22 cellular contexts compared by ENCODE assay signal in genomic region chr21:44946254-44947041, GRCh38. TPM values are rescaled to one million over a fixed set of nuclear protein-coding genes. Genes with fewer than 3 reads are reported as not detected.
DNase-seq lines count a peak whose midpoint lies in the region; ATAC-seq and TF ChIP-seq lines count a peak whose summit lies in the region.
"Had no signal": no experiment of that assay in that cellular context is flagged by ENCODE, and none has a peak within 500 bp of the region (broad histone marks: within the 10 kb centered on the region; RNA-seq: fewer than 3 reads in every experiment).

No MANE protein-coding gene starts in this region.

- H3K4me3 ChIP-seq in coronary artery (no peak overlapping the region), neuronal stem cell (ENCODE audit: low read length in 2 of 2) (no peak overlapping the region), suprapubic skin (no peak overlapping the region), mammary epithelial cell (replicated peaks in 1 of 3; ENCODE audit: insufficient read depth in 1 of 3, low read depth in 2 of 3, low read length in 3 of 3) (no peak overlapping the region)
- H3K4me3 ChIP-seq: breast epithelium, HAP-1, left lung had no signal

- H3K4ac ChIP-seq in neuronal stem cell (ENCODE audit: low read length), result no peak overlapping the region

- H2BK12ac ChIP-seq in neuronal stem cell (ENCODE audit: low read length), result no peak overlapping the region

- WGBS in neuronal stem cell (ENCODE audit: extremely low coverage in 2 of 2, insufficient read length in 2 of 2, insufficient replicate concordance in 1 of 2), 2 donors, result no CpG with 5 or more reads among the region's 25 CpGs
- 79% methylated on average over 23 of the region's 25 CpGs for WGBS in suprapubic skin
- 93% methylated on average over 22 of the region's 25 CpGs for WGBS in mammary epithelial cell (ENCODE audit: low coverage, missing lambda C conversion rate)

- no peaks in the 10 kb centered on the region for H3K9me3 ChIP-seq in neuronal stem cell (replicated peaks in 1 of 2; ENCODE audit: control insufficient read depth in 2 of 2, insufficient read depth in 1 of 2, low read depth in 1 of 2, low read length in 2 of 2)
- H3K9me3 ChIP-seq in suprapubic skin, result no peaks in the 10 kb centered on the region
- no peaks in the 10 kb centered on the region for H3K9me3 ChIP-seq in mammary epithelial cell (replicated peaks; ENCODE audit: insufficient read depth, low read length)
- H3K9me3 ChIP-seq: breast epithelium, HAP-1, left lung had no signal

- H3K4me1 ChIP-seq in neuronal stem cell (ENCODE audit: control insufficient read depth in 2 of 2, insufficient read depth in 1 of 2, low read depth in 1 of 2, low read length in 2 of 2), result peaks cover under 1 to 2% of the 10 kb centered on the region in 2 donors
- peaks cover 30% of the 10 kb centered on the region for H3K4me1 ChIP-seq in suprapubic skin
- H3K4me1 ChIP-seq in mammary epithelial cell (ENCODE audit: insufficient read depth, low read length), result peaks cover 13% of the 10 kb centered on the region
- H3K4me1 ChIP-seq: HAP-1 had no signal

- H3K4me2 ChIP-seq in neuronal stem cell (ENCODE audit: insufficient read depth, low read length, poor library complexity, severe bottlenecking) (no peak overlapping the region), mammary epithelial cell (ENCODE audit: insufficient read depth, low read depth, low read length) (no peak overlapping the region)

- dilution Hi-C loops in mammary epithelial cell (cut with HindIII; ENCODE audit: low sequenced_read_pairs), result no loop called here

- H2BK15ac ChIP-seq in neuronal stem cell (ENCODE audit: low read length), result no peak overlapping the region

- BruUV-seq in mammary epithelial cell (replicated peaks; lab: Mats Ljungman, UMichigan), result no TSS peak

- H2AK5ac ChIP-seq in neuronal stem cell (ENCODE audit: low read depth, low read length), result no peak overlapping the region

- H3K79me1 ChIP-seq in neuronal stem cell (ENCODE audit: low read depth, low read length), result peaks cover 33% of the 10 kb centered on the region

- no peak overlapping the region for H3K14ac ChIP-seq in neuronal stem cell (ENCODE audit: low read length)

- no peak for TF ChIP-seq CTCF in coronary artery (IDR thresholded peaks at IDR 0.05)
- TF ChIP-seq CTCF in suprapubic skin (IDR thresholded peaks at IDR 0.05), result no peak
- no peak for TF ChIP-seq CTCF in mammary epithelial cell (conservative IDR thresholded peaks at IDR 0.05 in 1 of 2, IDR thresholded peaks at IDR 0.05 in 1 of 2; ENCODE audit: extremely low read depth in 1 of 2, insufficient read depth in 1 of 2, low read depth in 1 of 2, low read length in 2 of 2)

- in situ Hi-C loops in mammary epithelial cell (cut with MboI; ENCODE audit: low sequenced_read_pairs in 2 of 2), result loop anchor here (5.0 kb wide), 2 partner anchors 181 to 191 kb away; no protein-coding TSS in a partner anchor

- peaks cover 99% of the 10 kb centered on the region for H3K79me2 ChIP-seq in mammary epithelial cell (ENCODE audit: insufficient read depth, low read length)

- H2BK5ac ChIP-seq in neuronal stem cell (ENCODE audit: low read length), result no peak overlapping the region

- intact Hi-C loops in Right ventricle myocardium inferior (cut with DNase I), result no loop called here
- intact Hi-C loops in Right ventricle myocardium superior (cut with DNase I), result no loop called here
- intact Hi-C loops in mammary epithelial cell (cut with micrococcal nuclease), result no loop called here

- no peak overlapping the region for H2BK120ac ChIP-seq in neuronal stem cell (ENCODE audit: low read depth, low read length)

- no peak overlapping the region for H3K23ac ChIP-seq in neuronal stem cell (ENCODE audit: low read depth, low read length, poor library complexity)

- H4K91ac ChIP-seq in neuronal stem cell (ENCODE audit: low read depth, low read length, poor library complexity), result no peak overlapping the region

- H2AFZ ChIP-seq in neuronal stem cell (ENCODE audit: low read length), result no peak overlapping the region
- H2AFZ ChIP-seq in mammary epithelial cell (ENCODE audit: low read depth, low read length), result no peak overlapping the region

- ATAC-seq in Right ventricle myocardium inferior (no peak), Right ventricle myocardium superior (ENCODE audit: poor library complexity) (no peak), HG03025 (IDR thresholded peaks at IDR 0.05; ENCODE audit: low FRiP score, unreplicated experiment) (no peak)
- ATAC-seq: activated CD4-positive, alpha-beta T cell treated with anti-CD3 and anti-CD28 coated beads for 36 hours; left lung; naive thymus-derived CD8-positive, alpha-beta T cell had no signal

- no peak overlapping the region for H3K18ac ChIP-seq in neuronal stem cell (ENCODE audit: low read length)

- CTCF ChIA-PET in mammary epithelial cell (lab: Charles Lee; ENCODE audit: low non-redundant PET), result no interaction called here

- no peak overlapping the region for H4K8ac ChIP-seq in neuronal stem cell (ENCODE audit: low read depth, low read length)

- H3K9ac ChIP-seq in neuronal stem cell (ENCODE audit: low read depth, low read length, poor library complexity) (peak overlapping the region; percentile 44), mammary epithelial cell (ENCODE audit: insufficient read depth, low read length) (no peak overlapping the region)

- peak; percentile 65 for DNase-seq in Right ventricle myocardium inferior (ENCODE audit: missing footprints)
- no peak for DNase-seq in Right ventricle myocardium superior
- DNase-seq in coronary artery (ENCODE audit: low spot score), result no peak
- DNase-seq in neuronal stem cell (ENCODE audit: low spot score), result no peak
- peak; percentile 57 to 72 for DNase-seq in suprapubic skin (ENCODE audit: low spot score in 2 of 2)
- no peak for DNase-seq in mammary epithelial cell
- no peak for DNase-seq in midbrain (lab: John Stamatoyannopoulos, UW)
- DNase-seq: activated CD4-positive, alpha-beta T cell treated with anti-CD3 and anti-CD28 coated beads for 36 hours; effector CD8-positive, alpha-beta T cell; Karpas-422; NCI-H2029 treated with DMSO at 0.1 percent for 48 hours; NCI-H2227 treated with DMSO at 0.1 percent for 48 hours; NCI-H526 treated with DMSO at 0.1 percent for 48 hours; stimulated activated CD4-positive, alpha-beta T cell treated with anti-CD3 and anti-CD28 coated beads, Interleukin-12 subunit alpha, Interleukin-12 subunit beta, amount 100 ng/mL, for 4 hours; stimulated activated CD4-positive, alpha-beta T cell treated with anti-CD3 and anti-CD28 coated beads, Interleukin-4, amount 100 ng/mL, for 24 hours had no signal

- TF ChIP-seq EP300 in suprapubic skin (IDR thresholded peaks at IDR 0.05), result no peak

- H4K20me1 ChIP-seq in mammary epithelial cell (ENCODE audit: insufficient read depth, low read length), result peaks cover 7% of the 10 kb centered on the region

- H3K36me3 ChIP-seq in neuronal stem cell (replicated peaks in 1 of 2; ENCODE audit: control insufficient read depth in 2 of 2, insufficient read depth in 2 of 2, low read length in 2 of 2) (peaks cover 41 to 68% of the 10 kb centered on the region in 2 donors), suprapubic skin (peaks cover 45% of the 10 kb centered on the region), mammary epithelial cell (ENCODE audit: insufficient read depth, low read length) (peaks cover 7% of the 10 kb centered on the region)

- H3K27me3 ChIP-seq in neuronal stem cell (ENCODE audit: control insufficient read depth in 3 of 3, insufficient read depth in 3 of 3, low read depth in 1 of 3, low read length in 3 of 3) (no peaks in the 10 kb centered on the region), suprapubic skin (no peaks in the 10 kb centered on the region), mammary epithelial cell (ENCODE audit: insufficient read depth, low read length) (no peaks in the 10 kb centered on the region)
- H3K27me3 ChIP-seq: breast epithelium, left lung had no signal

- peak overlapping the region; percentile 50 to 92 for H3K27ac ChIP-seq in coronary artery
- H3K27ac ChIP-seq in neuronal stem cell (replicated peaks; ENCODE audit: low read length), result no peak overlapping the region
- no peak overlapping the region for H3K27ac ChIP-seq in suprapubic skin
- no peak overlapping the region for H3K27ac ChIP-seq in mammary epithelial cell (ENCODE audit: insufficient read depth, low read depth, low read length)
- H3K27ac ChIP-seq: 22Rv1, breast epithelium, left lung had no signal

- no peak for TF ChIP-seq POLR2A in suprapubic skin (IDR thresholded peaks at IDR 0.05)

RNA-seq across cellular contexts. Expression of gene SLX9, which starts 6.6 kb away (rescaled TPM):
- total RNA-seq in Right ventricle myocardium inferior (66.5 TPM), Right ventricle myocardium superior (77.4 TPM), suprapubic skin (10 to 100 TPM; 13.4 to 16.9 (median 14.4) TPM), mammary epithelial cell (10 to 100 TPM; 17.3 to 53.2 TPM)
- polyA plus RNA-seq in neuronal stem cell (2013, experiment 1 of 2), result 17.0 TPM
- 16.6 TPM for polyA plus RNA-seq in neuronal stem cell (2013, experiment 2 of 2)
- 31.0 TPM for polyA plus RNA-seq in mammary epithelial cell
- polyA minus RNA-seq in mammary epithelial cell, result 8.7 TPM

RNA-seq across cellular contexts. Expression of gene ITGB2, which starts 25.7 kb away (rescaled TPM):
- total RNA-seq in Right ventricle myocardium inferior, result 36.7 TPM
- total RNA-seq in Right ventricle myocardium superior, result 23.8 TPM
- polyA plus RNA-seq in neuronal stem cell (2013, experiment 1 of 2), result 0.06 TPM
- polyA plus RNA-seq in neuronal stem cell (2013, experiment 2 of 2), result 0.12 TPM
- total RNA-seq in suprapubic skin, result 10 to 100 TPM; 11.2 to 18.8 (median 15.3) TPM
- total RNA-seq in mammary epithelial cell, result 1 to 10 TPM in 1 of 2 donors, not detected in 1; 2.7 TPM
- 1.8 TPM for polyA plus RNA-seq in mammary epithelial cell
- polyA minus RNA-seq in mammary epithelial cell, result not detected
- total RNA-seq: G401 had no signal

Comparison
In these comparisons a context has a peak if more than half of its experiments do, and no peak if none do; other contexts are left out.
1. DNase-seq: peak in Right ventricle myocardium inferior (single experiment) and suprapubic skin (2 of 2); none in Right ventricle myocardium superior (single experiment), coronary artery (single experiment), neuronal stem cell (single experiment), mammary epithelial cell (single experiment) and midbrain (single experiment).
2. H3K27ac ChIP-seq: peak in coronary artery (2 of 2); none in neuronal stem cell (single experiment), suprapubic skin (single experiment) and mammary epithelial cell (single experiment).